Comparison of ENCODE assay signal across 14 cellular contexts in the genomic region with DNA sequence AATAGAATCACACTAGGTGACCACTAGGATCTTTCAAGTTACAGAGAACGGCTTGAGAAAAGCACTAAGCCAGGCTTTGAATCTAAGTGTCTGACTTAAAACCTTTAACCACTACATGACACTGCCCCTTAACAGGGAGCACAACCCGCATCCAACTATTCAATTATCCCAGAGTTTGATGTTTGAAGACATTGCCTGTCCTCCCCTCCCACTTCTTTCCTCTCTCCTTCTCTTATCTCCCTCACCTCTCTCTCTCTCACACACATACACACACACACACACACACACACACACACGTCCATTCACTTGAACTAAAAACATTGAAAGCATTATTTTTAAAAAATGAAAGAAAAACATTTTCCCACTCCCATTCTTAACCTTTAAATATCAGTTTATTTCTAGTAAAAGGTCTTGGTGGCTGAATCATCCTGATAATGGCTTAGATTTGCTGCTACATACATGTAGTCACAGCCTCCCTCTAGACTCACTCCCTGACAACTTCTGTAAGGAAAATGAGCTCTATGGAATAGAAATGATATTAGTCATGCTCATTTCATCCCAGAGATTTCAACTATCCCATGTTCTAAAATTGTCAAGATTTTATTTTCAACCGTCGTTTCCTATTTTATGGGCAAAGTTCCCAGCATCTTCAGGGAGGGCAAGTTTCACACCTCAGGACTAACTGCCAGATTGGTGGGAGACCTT. TPM values are rescaled to one million over a fixed set of nuclear protein-coding genes. Genes with fewer than 3 reads are reported as not detected.
A peak's percentile ranks its signal among the peaks of the same experiment; 100 is the strongest.
DNase-seq lines count a peak whose midpoint lies in the region; ATAC-seq, FAIRE-seq and TF ChIP-seq lines count a peak whose summit lies in the region.
"Had no signal": no experiment of that assay in that cellular context is flagged by ENCODE, and none has a peak within 500 bp of the region (broad histone marks: within the 10 kb centered on the region; RNA-seq: fewer than 3 reads in every experiment).

No MANE protein-coding gene starts in this region.

- no peaks in the 10 kb centered on the region for H3K9me3 ChIP-seq in CD4-positive, alpha-beta memory T cell (ENCODE audit: control insufficient read depth in 1 of 2, low read length in 2 of 2)
- no peaks in the 10 kb centered on the region for H3K9me3 ChIP-seq in prostate gland

- CTCF ChIA-PET in CD4-positive, alpha-beta memory T cell (lab: Charles Lee; ENCODE audit: partially characterized antibody), result no interaction called here

- no peaks in the 10 kb centered on the region for H3K36me3 Mint-ChIP-seq in CD4-positive, alpha-beta memory T cell
- H3K36me3 Mint-ChIP-seq: naive thymus-derived CD4-positive, alpha-beta T cell; T-cell had no signal

- H3K4me3 ChIP-seq in astrocyte of the spinal cord (ENCODE audit: low read depth, low read length) (no peak overlapping the region), prostate gland (no peak overlapping the region)
- no peak overlapping the region for H3K4me3 ChIP-seq in CD4-positive, alpha-beta memory T cell (ENCODE audit: low read length in 2 of 2)

- no peak overlapping the region for H3K27ac Mint-ChIP-seq in CD4-positive, alpha-beta memory T cell
- H3K27ac Mint-ChIP-seq: activated naive CD4-positive, alpha-beta T cell treated with anti-CD3 and anti-CD28 coated beads for 36 hours; T-cell had no signal

- intact Hi-C loops in CD4-positive, alpha-beta memory T cell (cut with micrococcal nuclease), result no loop called here
- intact Hi-C loops in prostate gland (cut with DNase I), result no loop called here

- no peak for FAIRE-seq in HTR-8/SVneo (lab: Jason Lieb, UNC)

- ATAC-seq in GM18502 (IDR thresholded peaks at IDR 0.05; ENCODE audit: poor library complexity, unreplicated experiment) (no peak), HG03095 (IDR thresholded peaks at IDR 0.05; ENCODE audit: unreplicated experiment) (no peak)
- ATAC-seq: naive thymus-derived CD4-positive, alpha-beta T cell; T-cell had no signal

- no peak for TF ChIP-seq POLR2A in prostate gland (IDR thresholded peaks at IDR 0.05)

- peaks cover 2 to 5% of the 10 kb centered on the region in 2 donors for H3K27me3 Mint-ChIP-seq in CD4-positive, alpha-beta memory T cell
- H3K27me3 Mint-ChIP-seq: T-cell had no signal

- no peaks in the 10 kb centered on the region for H3K27me3 ChIP-seq in CD4-positive, alpha-beta memory T cell (ENCODE audit: insufficient read depth, low read length)
- no peaks in the 10 kb centered on the region for H3K27me3 ChIP-seq in prostate gland (replicated peaks; ENCODE audit: insufficient read depth)

- H3K4me1 Mint-ChIP-seq in CD4-positive, alpha-beta memory T cell, result peaks cover 5 to 10% (median 8%) of the 10 kb centered on the region in 4 donors

- H3K4me1 ChIP-seq in CD4-positive, alpha-beta memory T cell (ENCODE audit: insufficient read depth, low read length), result no peaks in the 10 kb centered on the region
- no peaks in the 10 kb centered on the region for H3K4me1 ChIP-seq in prostate gland (replicated peaks)

- H3K9me3 Mint-ChIP-seq in CD4-positive, alpha-beta memory T cell, result no peaks in the 10 kb centered on the region
- H3K9me3 Mint-ChIP-seq: activated naive CD4-positive, alpha-beta T cell treated with anti-CD3 and anti-CD28 coated beads for 36 hours; T-cell had no signal

- DNase-seq in AG08396 (ENCODE audit: low spot score) (peak; percentile 50), HTR-8/SVneo (ENCODE audit: insufficient read length, low spot score) (peak; percentile 58), astrocyte of the spinal cord (ENCODE audit: low read depth, low spot score) (peak; percentile 80), kidney glomerular epithelial cell (lab: John Stamatoyannopoulos, UW) (peak; percentile 82), prostate gland (ENCODE audit: low spot score) (no peak)
- no peak for DNase-seq in CD4-positive, alpha-beta memory T cell
- DNase-seq: activated CD4-positive, alpha-beta T cell treated with anti-CD3 and anti-CD28 coated beads, Interleukin-2, amount 50 U/mL, for 48 hours; activated naive CD4-positive, alpha-beta T cell treated with anti-CD3 and anti-CD28 coated beads for 36 hours; effector CD8-positive, alpha-beta T cell; naive thymus-derived CD4-positive, alpha-beta T cell; NCI-H69; T-cell had no signal

- no peaks in the 10 kb centered on the region for H3K36me3 ChIP-seq in CD4-positive, alpha-beta memory T cell (ENCODE audit: insufficient read depth, low read length)
- no peaks in the 10 kb centered on the region for H3K36me3 ChIP-seq in prostate gland

- TF ChIP-seq CTCF in astrocyte of the spinal cord (IDR thresholded peaks at IDR 0.05; ENCODE audit: low read depth, low read length) (no peak), prostate gland (IDR thresholded peaks at IDR 0.05) (no peak)

- no peak overlapping the region for H3K4me3 Mint-ChIP-seq in CD4-positive, alpha-beta memory T cell
- H3K4me3 Mint-ChIP-seq: activated naive CD4-positive, alpha-beta T cell treated with anti-CD3 and anti-CD28 coated beads for 36 hours; naive thymus-derived CD4-positive, alpha-beta T cell; T-cell had no signal

- POLR2A ChIA-PET in CD4-positive, alpha-beta memory T cell (lab: Charles Lee; ENCODE audit: partially characterized antibody), result no interaction called here

- in situ Hi-C loops in astrocyte of the spinal cord (cut with HindIII; ENCODE audit: low sequenced_read_pairs), result no loop called here

- WGBS in prostate gland, result 31% methylated on average over 5 of the region's 5 CpGs

- no peak overlapping the region for H3K27ac ChIP-seq in CD4-positive, alpha-beta memory T cell (ENCODE audit: low read depth, low read length)
- no peak overlapping the region for H3K27ac ChIP-seq in prostate gland

RNA-seq across cellular contexts. Expression of gene RAP1B, which starts 53.5 kb away (rescaled TPM):
- total RNA-seq in CD4-positive, alpha-beta memory T cell, result 100 to 1,000 TPM; 193 to 195 TPM
- polyA plus RNA-seq in CD4-positive, alpha-beta memory T cell, result 100 to 1,000 TPM; 433 to 542 TPM
- total RNA-seq in prostate gland, result 100 to 1,000 TPM; 105 to 145 TPM

Comparison
In these comparisons a context has a peak if more than half of its experiments do, and no peak if none do; other contexts are left out.
1. DNase-seq: peak in AG08396 (single experiment), HTR-8/SVneo (single experiment), astrocyte of the spinal cord (single experiment) and kidney glomerular epithelial cell (single experiment); none in CD4-positive, alpha-beta memory T cell (0 of 5) and prostate gland (single experiment).